21 cellular contexts compared by ENCODE assay signal in the genomic region with DNA sequence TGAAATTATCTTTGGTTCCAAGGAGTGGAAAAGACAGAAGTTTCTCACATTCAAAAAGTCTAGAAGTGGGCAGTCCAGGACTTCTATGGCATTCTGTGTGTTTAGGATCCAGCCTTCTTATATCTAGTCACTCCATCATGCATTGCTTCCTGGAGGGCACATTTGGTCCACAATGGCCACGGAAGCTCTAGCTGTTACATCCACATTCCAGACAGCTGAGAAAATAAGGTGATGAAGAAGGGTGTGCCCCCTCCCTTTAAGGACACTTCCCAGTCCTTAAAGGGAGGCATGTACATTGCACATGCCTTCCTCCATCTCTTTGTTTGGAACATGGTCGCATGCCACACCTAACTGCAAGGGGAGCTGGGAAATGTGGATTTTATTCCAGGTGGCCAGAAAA. TPM values are rescaled to one million over a fixed set of nuclear protein-coding genes. Genes with fewer than 3 reads are reported as not detected.
DNase-seq lines count a peak whose midpoint lies in the region; ATAC-seq, FAIRE-seq and TF ChIP-seq lines count a peak whose summit lies in the region.
"Had no signal": no experiment of that assay in that cellular context is flagged by ENCODE, and none has a peak within 500 bp of the region (broad histone marks: within the 10 kb centered on the region; RNA-seq: fewer than 3 reads in every experiment).

No MANE protein-coding gene starts in this region.

- H3K9me3 Mint-ChIP-seq in GM23338, result no peaks in the 10 kb centered on the region
- H3K9me3 Mint-ChIP-seq: CD8-positive, alpha-beta memory T cell; H9; IgD-negative memory B cell had no signal

- H3K9me3 ChIP-seq in A549, result no peaks in the 10 kb centered on the region
- H3K9me3 ChIP-seq in H1 (ENCODE audit: insufficient read depth in 2 of 2, low read depth in 1 of 2, low read length in 1 of 2), result no peaks in the 10 kb centered on the region
- no peaks in the 10 kb centered on the region for H3K9me3 ChIP-seq in kidney (ENCODE audit: control insufficient read depth in 1 of 2, low read length in 2 of 2)
- H3K9me3 ChIP-seq: BLaER1 treated with 17β-estradiol and CSF1 and Interleukin-3, amounts not matched to agents 10 nM and 100 nM had no signal

- H3K4me1 ChIP-seq in A549 (peaks cover 69% of the 10 kb centered on the region), GM23338 (ENCODE audit: insufficient read depth) (no peaks in the 10 kb centered on the region), H1 (replicated peaks in 1 of 4; ENCODE audit: control insufficient read depth in 3 of 4, insufficient read depth in 4 of 4, low read length in 3 of 4) (no peaks in the 10 kb centered on the region; a peak in 1 of 7 replicates), mesendoderm (ENCODE audit: control insufficient read depth, low read depth, low read length) (no peaks in the 10 kb centered on the region), kidney (ENCODE audit: control insufficient read depth in 1 of 2, insufficient read depth in 1 of 2, low read depth in 1 of 2, low read length in 2 of 2) (peaks cover 7 to 8% of the 10 kb centered on the region in 2 donors)

- TF ChIP-seq CTCF in A549 (IDR thresholded peaks at IDR 0.05) (no peak), GM23338 (conservative IDR thresholded peaks at IDR 0.05; ENCODE audit: low read depth in 2 of 2) (no peak), H1 (IDR thresholded peaks at IDR 0.05; ENCODE audit: control extremely low read depth in 1 of 3, insufficient read depth in 1 of 3, low read depth in 1 of 3, low read length in 3 of 3) (no peak), kidney (IDR thresholded peaks at IDR 0.05; ENCODE audit: borderline replicate concordance, extremely low read depth, insufficient read depth) (no peak)

- H3K27ac ChIP-seq in A549 (peak overlapping the region; percentile 25 to 40; a peak in 5 of 6 replicates), GM23338 (ENCODE audit: low read depth) (no peak overlapping the region), H1 (ENCODE audit: low read depth, low read length) (no peak overlapping the region), mesendoderm (ENCODE audit: low read depth, low read length) (no peak overlapping the region), kidney (ENCODE audit: low read depth in 2 of 2, low read length in 2 of 2) (no peak overlapping the region)
- H3K27ac ChIP-seq: BLaER1 treated with 17β-estradiol and CSF1 and Interleukin-3, amounts not matched to agents 10 nM and 100 nM had no signal

- no peak overlapping the region for H3K56ac ChIP-seq in H1 (replicated peaks; ENCODE audit: insufficient read length, low read depth, low read length)
- H3K56ac ChIP-seq in mesendoderm (ENCODE audit: low read length), result no peak overlapping the region

- CTCF ChIA-PET in A549 (lab: Yijun Ruan, JAX), result interaction anchor here (1.4 to 8.2 kb wide), 3 partner anchors 14 to 39 kb away, joined by 3 to 53 read pairs (median 44); no protein-coding TSS in a partner anchor
- CTCF ChIA-PET in H1 (lab: Charles Lee; ENCODE audit: partially characterized antibody), result no interaction called here

- no peak overlapping the region for H3K4me3 Mint-ChIP-seq in GM23338
- H3K4me3 Mint-ChIP-seq: CD8-positive, alpha-beta memory T cell; H9; IgD-negative memory B cell had no signal

- H3K23me2 ChIP-seq in H1 (ENCODE audit: low read depth, low read length), result no peaks in the 10 kb centered on the region; the same call in 1 of the 2 replicates

- H2BK5ac ChIP-seq in H1 (ENCODE audit: low read depth, low read length) (no peak overlapping the region), mesendoderm (ENCODE audit: low read length) (no peak overlapping the region)

- intact Hi-C loops in posterior vena cava (cut with DNase I) (no loop called here), kidney (cut with DNase I) (no loop called here)

- no peak overlapping the region for H3K14ac ChIP-seq in H1 (ENCODE audit: insufficient read length)

- no peaks in the 10 kb centered on the region for H3K27me3 ChIP-seq in GM23338 (ENCODE audit: insufficient read depth)
- no peaks in the 10 kb centered on the region for H3K27me3 ChIP-seq in H1 (replicated peaks in 1 of 4; ENCODE audit: control insufficient read depth in 3 of 4, extremely low read depth in 1 of 4, insufficient read depth in 3 of 4, low read length in 3 of 4)
- no peaks in the 10 kb centered on the region for H3K27me3 ChIP-seq in mesendoderm (ENCODE audit: insufficient read depth, low read length, poor library complexity)
- H3K27me3 ChIP-seq: BLaER1 treated with 17β-estradiol and CSF1 and Interleukin-3, amounts not matched to agents 10 nM and 100 nM had no signal

- H3K23ac ChIP-seq in H1 (ENCODE audit: insufficient read length), result no peak overlapping the region
- H3K23ac ChIP-seq in mesendoderm (ENCODE audit: low read length), result no peak overlapping the region

- H3K79me2 ChIP-seq in GM23338 (replicated peaks; ENCODE audit: insufficient read depth), result no peaks in the 10 kb centered on the region
- H3K79me2 ChIP-seq in H1 (ENCODE audit: control insufficient read depth in 1 of 2, insufficient read depth in 2 of 2, low read length in 2 of 2), result no peaks in the 10 kb centered on the region
- no peaks in the 10 kb centered on the region for H3K79me2 ChIP-seq in mesendoderm (ENCODE audit: control insufficient read depth, insufficient read depth, low read length)

- H3K4me3 ChIP-seq in A549, result no peak overlapping the region
- H3K4me3 ChIP-seq in GM23338, result no peak overlapping the region
- H3K4me3 ChIP-seq in H1 (ENCODE audit: extremely low read depth in 1 of 4, insufficient read depth in 2 of 4, low read depth in 3 of 4, low read length in 4 of 4), result no peak overlapping the region
- H3K4me3 ChIP-seq in mesendoderm (ENCODE audit: low read length), result no peak overlapping the region
- H3K4me3 ChIP-seq in kidney (ENCODE audit: low read length in 2 of 2), result no peak overlapping the region
- H3K4me3 ChIP-seq: BLaER1 treated with 17β-estradiol and CSF1 and Interleukin-3, amounts not matched to agents 10 nM and 100 nM had no signal

- H2BK20ac ChIP-seq in H1 (ENCODE audit: low read length), result no peak overlapping the region

- H3K18ac ChIP-seq in H1 (ENCODE audit: extremely low read depth, low read length) (no peak overlapping the region), mesendoderm (ENCODE audit: low read length) (no peak overlapping the region)

- H4K8ac ChIP-seq in H1 (ENCODE audit: extremely low read depth, insufficient read depth, low read length), result no peak overlapping the region
- no peak overlapping the region for H4K8ac ChIP-seq in mesendoderm (ENCODE audit: low read depth, low read length)

- H2BK120ac ChIP-seq in H1 (replicated peaks; ENCODE audit: low read depth, low read length) (no peak overlapping the region), mesendoderm (ENCODE audit: low read depth, low read length) (no peak overlapping the region)

- H3K27me3 Mint-ChIP-seq in GM23338 (ENCODE audit: insufficient read depth, low read depth, poor library complexity), result no peaks in the 10 kb centered on the region

- H3K9ac ChIP-seq in H1 (replicated peaks in 1 of 4; ENCODE audit: extremely low read depth in 1 of 4, low read depth in 3 of 4, low read length in 3 of 4) (no peak overlapping the region), mesendoderm (ENCODE audit: low read length) (no peak overlapping the region), kidney (ENCODE audit: low read length in 2 of 2) (no peak overlapping the region)
- H3K9ac ChIP-seq: BLaER1 treated with 17β-estradiol and CSF1 and Interleukin-3, amounts not matched to agents 10 nM and 100 nM had no signal

- H3K79me1 ChIP-seq in H1 (ENCODE audit: low read depth, low read length) (no peaks in the 10 kb centered on the region), mesendoderm (ENCODE audit: low read length) (no peaks in the 10 kb centered on the region)

- H4K5ac ChIP-seq in H1 (ENCODE audit: insufficient read length, low read depth, low read length) (no peak overlapping the region), mesendoderm (ENCODE audit: low read length) (no peak overlapping the region)

- DNase-seq in A549 (ENCODE audit: low read depth in 1 of 2, low spot score in 1 of 2) (no peak), GM23338 (ENCODE audit: low spot score) (no peak), H1 (ENCODE audit: low read depth in 1 of 2, low spot score in 2 of 2) (no peak), mesendoderm (peak; percentile 15), posterior vena cava (ENCODE audit: low spot score) (no peak), iPS-NIHi11 (ENCODE audit: low spot score) (no peak), kidney (no peak)
- DNase-seq: CD8-positive, alpha-beta memory T cell; DMS79 treated with DMSO at 0.1 percent for 48 hours; H9; Karpas-422; NCI-H1417 treated with DMSO at 0.1 percent for 48 hours; NCI-H187 treated with DMSO at 0.1 percent for 48 hours; NCI-H2227 treated with DMSO at 0.1 percent for 48 hours; NCI-H510A treated with DMSO at 0.1 percent for 48 hours; NCI-H774; OCI-M1; SHP77 treated with DMSO at 0.1 percent for 48 hours had no signal

- H4K20me1 ChIP-seq in GM23338 (replicated peaks; ENCODE audit: insufficient read depth), result no peaks in the 10 kb centered on the region
- no peaks in the 10 kb centered on the region for H4K20me1 ChIP-seq in H1 (replicated peaks in 1 of 2; ENCODE audit: control insufficient read depth in 1 of 2, insufficient read depth in 2 of 2, low read length in 2 of 2)
- H4K20me1 ChIP-seq: BLaER1 treated with 17β-estradiol and CSF1 and Interleukin-3, amounts not matched to agents 10 nM and 100 nM had no signal

- H3K4ac ChIP-seq in H1 (replicated peaks; ENCODE audit: insufficient read length, low read depth, low read length) (no peak overlapping the region), mesendoderm (ENCODE audit: low read depth, low read length) (no peak overlapping the region)

- H2BK15ac ChIP-seq in H1 (ENCODE audit: low read length) (no peak overlapping the region), mesendoderm (replicated peaks; ENCODE audit: low read depth) (no peak overlapping the region)

- H3F3A ChIP-seq in GM23338 (replicated peaks; ENCODE audit: low read depth), result no peaks in the 10 kb centered on the region

- H2AK5ac ChIP-seq in H1 (ENCODE audit: low read depth, low read length), result no peak overlapping the region
- no peak overlapping the region for H2AK5ac ChIP-seq in mesendoderm (ENCODE audit: low read length)

- no peak overlapping the region for H4K91ac ChIP-seq in H1 (replicated peaks; ENCODE audit: insufficient read length, low read length)

- H3K9me2 ChIP-seq in GM23338 (ENCODE audit: insufficient read depth), result no peaks in the 10 kb centered on the region

- ATAC-seq in A549, result no peak
- no peak for ATAC-seq in GM23338

- FAIRE-seq in A549 (lab: Jason Lieb, UNC) (no peak), H1 (lab: Jason Lieb, UNC) (no peak), kidney (lab: Jason Lieb, UNC) (no peak)
- FAIRE-seq: HTR-8/SVneo had no signal

- H3K27ac Mint-ChIP-seq in GM23338, result no peak overlapping the region
- H3K27ac Mint-ChIP-seq: CD8-positive, alpha-beta memory T cell; H9; IgD-negative memory B cell had no signal

- no peak for TF ChIP-seq EP300 in A549 (IDR thresholded peaks at IDR 0.05)
- no peak for TF ChIP-seq EP300 in H1 (IDR thresholded peaks at IDR 0.05; ENCODE audit: borderline replicate concordance in 1 of 2, low read depth in 2 of 2, low read length in 2 of 2)

- POLR2A ChIA-PET in A549 (lab: Yijun Ruan, JAX) (interaction anchor here (1.1 kb wide), 1 partner anchor 112 kb away, joined by 3 read pairs; the partner anchor contains the start of gene CLK1), H1 (lab: Charles Lee; ENCODE audit: partially characterized antibody) (no interaction called here)

- H2AFZ ChIP-seq in GM23338 (peak overlapping the region; percentile 52), H1 (ENCODE audit: low read length) (0 out of 2 replicates have a peak overlapping the region, but pooled peaks have one; percentile 38)

- WGBS in A549 (ENCODE audit: missing lambda C conversion rate), result 66% methylated on average over 2 of the region's 2 CpGs
- WGBS in H1 (ENCODE audit: extremely low coverage in 1 of 2, insufficient coverage in 1 of 2, insufficient read length in 1 of 2, insufficient replicate concordance in 2 of 2, low coverage in 1 of 2, low lambda C conversion rate in 2 of 2, missing lambda C conversion rate in 1 of 2), 2 experiments, result 84% methylated on average over 2 of the region's 2 CpGs; no CpG with 5 or more reads in 1 of the 2 experiments
- no CpG with 5 or more reads among the region's 2 CpGs for WGBS in mesendoderm (ENCODE audit: extremely low coverage, insufficient coverage, low lambda C conversion rate)

- TF ChIP-seq RAD21 in A549 (conservative IDR thresholded peaks at IDR 0.05 in 1 of 2, IDR thresholded peaks at IDR 0.05 in 1 of 2), result no peak
- TF ChIP-seq RAD21 in H1 (IDR thresholded peaks at IDR 0.05 in 1 of 2, conservative IDR thresholded peaks at IDR 0.05 in 1 of 2; ENCODE audit: low read depth in 2 of 2, low read length in 2 of 2), result no peak

- H3K4me1 Mint-ChIP-seq in GM23338, result peaks cover 11% of the 10 kb centered on the region; the same call in 2 of the 3 replicates
- H3K4me1 Mint-ChIP-seq: CD8-positive, alpha-beta memory T cell; IgD-negative memory B cell had no signal

- H2BK12ac ChIP-seq in H1 (ENCODE audit: low read depth, low read length), result no peak overlapping the region

- H3K4me2 ChIP-seq in A549, result no peak overlapping the region
- no peak overlapping the region for H3K4me2 ChIP-seq in GM23338
- H3K4me2 ChIP-seq in H1 (ENCODE audit: insufficient read depth in 1 of 2, low read depth in 2 of 2, low read length in 2 of 2), result no peak overlapping the region
- no peak overlapping the region for H3K4me2 ChIP-seq in mesendoderm (ENCODE audit: low read length)
- H3K4me2 ChIP-seq: BLaER1 treated with 17β-estradiol and CSF1 and Interleukin-3, amounts not matched to agents 10 nM and 100 nM had no signal

- TF ChIP-seq POLR2A in A549 (IDR thresholded peaks at IDR 0.05; ENCODE audit: low read length) (no peak), H1 (IDR thresholded peaks at IDR 0.05; ENCODE audit: control extremely low read depth in 1 of 2, low read depth in 2 of 2, low read length in 2 of 2) (no peak)

- no peaks in the 10 kb centered on the region for H3K36me3 ChIP-seq in GM23338 (ENCODE audit: insufficient read depth)
- H3K36me3 ChIP-seq in H1 (ENCODE audit: control insufficient read depth in 2 of 4, insufficient read depth in 4 of 4, low read length in 3 of 4), result no peaks in the 10 kb centered on the region
- H3K36me3 ChIP-seq in mesendoderm (ENCODE audit: control insufficient read depth, insufficient read depth, low read length), result no peaks in the 10 kb centered on the region
- no peaks in the 10 kb centered on the region for H3K36me3 ChIP-seq in kidney (ENCODE audit: control insufficient read depth in 1 of 2, insufficient read depth in 2 of 2, low read length in 2 of 2)

- H3K36me3 Mint-ChIP-seq in GM23338 (ENCODE audit: low read depth), result no peaks in the 10 kb centered on the region
- H3K36me3 Mint-ChIP-seq: CD8-positive, alpha-beta memory T cell had no signal

RNA-seq across cellular contexts. Expression of gene BZW1, which starts 59.9 kb away (rescaled TPM):
- polyA plus RNA-seq in A549 (2011; rRNA removed) (439 and 494 TPM in 2 replicates), A549 (2017; fragmentation: RNase III; extraction: RNeasy Plus Mini Kit Qiagen cat#74134 plus additional on column Dnase treatment) (401 to 422 TPM (median 419 TPM) in 3 replicates), GM23338 (2016; fragmentation: Nextera tagmentation; extraction: Ambion mirVana) (105 and 118 TPM in 2 replicates), H1 (2011; rRNA removed) (78.9 and 152 TPM in 2 replicates), kidney (ENCODE audit: insufficient read depth, low read depth, low replicate concordance) (50.5 TPM)
- 110 and 135 TPM in 2 replicates for polyA plus RNA-seq in A549 (2012; cell fraction: cytosol; rRNA removed)
- 52.0 and 65.2 TPM in 2 replicates for polyA plus RNA-seq in A549 (2012; cell fraction: nucleus; rRNA removed)
- polyA minus RNA-seq in A549 (2011; rRNA and poly(A)+ RNA removed), result 440 and 450 TPM in 2 replicates
- 265 and 323 TPM in 2 replicates for total RNA-seq in GM23338 (2014; rRNA removed; shearing (Covaris generic))
- total RNA-seq in H1 (2021; fragmentation: NEBNext Ultra II Directional; extraction: Animal tissue kit (Norgen Biotek cat#: 25700)), result 335 and 340 TPM in 2 replicates
- polyA plus RNA-seq in H1 (2011; cell fraction: cytosol; rRNA removed), result 82.8 TPM
- 73.9 TPM for polyA plus RNA-seq in H1 (2011; cell fraction: nucleus; rRNA removed)
- polyA plus RNA-seq in H1 (2012, experiment 1 of 2), result 201 to 337 TPM (median 252 TPM) in 4 replicates
- 8.4 TPM for polyA plus RNA-seq in H1 (2012, experiment 2 of 2)
- polyA plus RNA-seq in H1 (2013, experiment 1 of 2), result 136 TPM
- polyA plus RNA-seq in H1 (2013, experiment 2 of 2), result 141 TPM
- 257 and 434 TPM in 2 replicates for polyA minus RNA-seq in H1 (2011; rRNA and poly(A)+ RNA removed)
- polyA minus RNA-seq in H1 (2011; cell fraction: cytosol; rRNA and poly(A)+ RNA removed), result 197 TPM
- polyA minus RNA-seq in H1 (2011; cell fraction: nucleus; rRNA and poly(A)+ RNA removed), result 146 TPM
- polyA plus RNA-seq in mesendoderm (2013, experiment 1 of 2), result 242 TPM
- polyA plus RNA-seq in mesendoderm (2013, experiment 2 of 2), result 238 TPM
- total RNA-seq in posterior vena cava (100 to 1,000 TPM; 211 to 220 TPM), kidney (188 TPM)

Comparison
In these comparisons a context has a peak if more than half of its experiments do, and no peak if none do; other contexts are left out.
1. H3K27ac ChIP-seq: peak in A549 (2 of 2); none in GM23338 (single experiment), H1 (single experiment), mesendoderm (single experiment) and kidney (0 of 2).